Comparison of ENCODE assay signal across 12 cellular contexts in the genomic region with DNA sequence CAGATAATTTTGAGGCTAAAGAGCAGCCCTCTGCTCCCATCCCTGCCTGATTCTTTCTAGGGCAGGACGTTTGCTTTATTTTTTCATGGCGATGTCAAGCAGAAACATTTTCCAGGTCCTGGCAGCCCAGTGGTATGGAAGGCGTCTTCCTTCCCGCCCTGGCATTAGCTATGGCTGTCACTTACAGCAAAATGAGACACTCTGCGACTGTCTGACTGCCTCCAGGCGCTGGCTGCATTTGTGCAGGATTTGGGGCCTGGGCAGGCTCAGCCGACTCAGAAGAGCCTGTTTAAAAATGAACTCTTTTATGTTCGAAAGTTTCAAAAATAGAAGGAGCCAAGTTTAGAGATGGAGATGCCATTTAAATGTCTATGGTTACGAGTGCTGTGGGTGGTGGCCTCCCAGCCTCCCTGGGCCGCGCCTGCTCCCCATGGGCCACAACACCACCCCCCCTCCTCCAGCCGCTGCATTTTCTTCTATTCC. TPM values are rescaled to one million over a fixed set of nuclear protein-coding genes. Genes with fewer than 3 reads are reported as not detected.
DNase-seq lines count a peak whose midpoint lies in the region; ATAC-seq and TF ChIP-seq lines count a peak whose summit lies in the region.
"Had no signal": no experiment of that assay in that cellular context is flagged by ENCODE, and none has a peak within 500 bp of the region (broad histone marks: within the 10 kb centered on the region; RNA-seq: fewer than 3 reads in every experiment).

No MANE protein-coding gene starts in this region.

- H3K27ac Mint-ChIP-seq in mesothelial cell of epicardium = peak overlapping the region; percentile 99
- H3K27ac Mint-ChIP-seq in activated naive CD8-positive, alpha-beta T cell treated with anti-CD3 and anti-CD28 coated beads for 36 hours = no peak overlapping the region
- H3K27ac Mint-ChIP-seq in activated T-helper 1 cell treated with anti-CD3 and anti-CD28 coated beads, Interleukin-12 subunit alpha, Interleukin-12 subunit beta, Interleukin-2, Interleukin-4 antibody, amounts not matched to agents 30 ng/mL and 10 ng/mL and 1 ng/mL, durations not matched to agents 14 hours and 24 hours and 36 hours = no peak overlapping the region
- H3K27ac Mint-ChIP-seq: T-helper 1 cell treated with Interleukin-12 subunit alpha and Interleukin-12 subunit beta and Interleukin-4 antibody, amounts not matched to agents 30 μg/mL and 1 μg/mL, for 36 hours had no signal

- peaks cover 80% of the 10 kb centered on the region for H3K4me1 Mint-ChIP-seq in mesothelial cell of epicardium
- H3K4me1 Mint-ChIP-seq in activated naive CD8-positive, alpha-beta T cell treated with anti-CD3 and anti-CD28 coated beads for 36 hours = no peaks in the 10 kb centered on the region
- no peaks in the 10 kb centered on the region for H3K4me1 Mint-ChIP-seq in activated T-helper 1 cell treated with anti-CD3 and anti-CD28 coated beads, Interleukin-12 subunit alpha, Interleukin-12 subunit beta, Interleukin-2, Interleukin-4 antibody, amounts not matched to agents 30 ng/mL and 10 ng/mL and 1 ng/mL, durations not matched to agents 14 hours and 24 hours and 36 hours (ENCODE audit: low read depth)

- H3K9me3 ChIP-seq in OCI-LY3 (ENCODE audit: insufficient read depth, low read length) = no peaks in the 10 kb centered on the region

- intact Hi-C loops in activated T-helper 1 cell treated with anti-CD3 and anti-CD28 coated beads, Interleukin-12 subunit alpha, Interleukin-12 subunit beta, Interleukin-2, Interleukin-4 antibody, amounts not matched to agents 30 ng/mL and 10 ng/mL and 1 ng/mL, durations not matched to agents 14 hours and 24 hours and 36 hours (cut with micrococcal nuclease) = no loop called here

- H3K4me3 Mint-ChIP-seq in mesothelial cell of epicardium = peak overlapping the region; percentile 70
- no peak overlapping the region for H3K4me3 Mint-ChIP-seq in activated naive CD8-positive, alpha-beta T cell treated with anti-CD3 and anti-CD28 coated beads for 36 hours
- H3K4me3 Mint-ChIP-seq in activated T-helper 1 cell treated with anti-CD3 and anti-CD28 coated beads, Interleukin-12 subunit alpha, Interleukin-12 subunit beta, Interleukin-2, Interleukin-4 antibody, amounts not matched to agents 30 ng/mL and 10 ng/mL and 1 ng/mL, durations not matched to agents 14 hours and 24 hours and 36 hours = no peak overlapping the region
- H3K4me3 Mint-ChIP-seq: T-helper 1 cell treated with Interleukin-12 subunit alpha and Interleukin-12 subunit beta and Interleukin-4 antibody, amounts not matched to agents 30 μg/mL and 1 μg/mL, for 36 hours had no signal

- TF ChIP-seq CTCF in OCI-LY3 (IDR thresholded peaks at IDR 0.05; ENCODE audit: low read depth, low read length) (no peak), coronary artery (IDR thresholded peaks at IDR 0.05) (no peak), mesothelial cell of epicardium (IDR thresholded peaks at IDR 0.05; ENCODE audit: unreplicated experiment) (no peak)

- H3K27me3 ChIP-seq in OCI-LY3 (ENCODE audit: low read depth, low read length) = no peaks in the 10 kb centered on the region

- H3K27me3 Mint-ChIP-seq in mesothelial cell of epicardium (ENCODE audit: low read depth) = no peaks in the 10 kb centered on the region
- peaks cover 3% of the 10 kb centered on the region for H3K27me3 Mint-ChIP-seq in activated naive CD8-positive, alpha-beta T cell treated with anti-CD3 and anti-CD28 coated beads for 36 hours
- no peaks in the 10 kb centered on the region for H3K27me3 Mint-ChIP-seq in activated T-helper 1 cell treated with anti-CD3 and anti-CD28 coated beads, Interleukin-12 subunit alpha, Interleukin-12 subunit beta, Interleukin-2, Interleukin-4 antibody, amounts not matched to agents 30 ng/mL and 10 ng/mL and 1 ng/mL, durations not matched to agents 14 hours and 24 hours and 36 hours (ENCODE audit: insufficient read depth)

- H3K4me2 ChIP-seq in OCI-LY3 (ENCODE audit: low read length) = peak overlapping the region; percentile 15; the same call in 1 of the 2 replicates

- no peaks in the 10 kb centered on the region for H3K9me3 Mint-ChIP-seq in mesothelial cell of epicardium
- no peaks in the 10 kb centered on the region for H3K9me3 Mint-ChIP-seq in activated naive CD8-positive, alpha-beta T cell treated with anti-CD3 and anti-CD28 coated beads for 36 hours
- H3K9me3 Mint-ChIP-seq in activated T-helper 1 cell treated with anti-CD3 and anti-CD28 coated beads, Interleukin-12 subunit alpha, Interleukin-12 subunit beta, Interleukin-2, Interleukin-4 antibody, amounts not matched to agents 30 ng/mL and 10 ng/mL and 1 ng/mL, durations not matched to agents 14 hours and 24 hours and 36 hours = no peaks in the 10 kb centered on the region
- H3K9me3 Mint-ChIP-seq: T-helper 1 cell treated with Interleukin-12 subunit alpha and Interleukin-12 subunit beta and Interleukin-4 antibody, amounts not matched to agents 30 μg/mL and 1 μg/mL, for 36 hours had no signal

- no peaks in the 10 kb centered on the region for H3K36me3 ChIP-seq in OCI-LY3 (replicated peaks; ENCODE audit: low read depth, low read length)

- H3K79me2 ChIP-seq in OCI-LY3 (ENCODE audit: low read length) = no peaks in the 10 kb centered on the region

- H2AFZ ChIP-seq in OCI-LY3 (ENCODE audit: low read depth, low read length) = no peak overlapping the region

- H3K27ac ChIP-seq in OCI-LY3 (ENCODE audit: low read length) (no peak overlapping the region), coronary artery (peak overlapping the region; percentile 86 to 91), temporal lobe (ENCODE audit: low read depth, low read length) (peak overlapping the region; percentile 44)

- DNase-seq in coronary artery (ENCODE audit: low spot score) = no peak
- no peak for DNase-seq in mesothelial cell of epicardium (ENCODE audit: low spot score in 2 of 2, unreplicated experiment in 2 of 2)
- DNase-seq in NCI-H146 treated with DMSO at 0.1 percent for 48 hours (lab: John Stamatoyannopoulos, UW; ENCODE audit: unreplicated experiment) = no peak
- no peak for DNase-seq in activated naive CD8-positive, alpha-beta T cell treated with anti-CD3 and anti-CD28 coated beads for 36 hours
- DNase-seq in activated T-helper 1 cell treated with anti-CD3 and anti-CD28 coated beads, Interleukin-12 subunit alpha, Interleukin-12 subunit beta, Interleukin-2, Interleukin-4 antibody, amounts not matched to agents 30 ng/mL and 10 ng/mL and 1 ng/mL, durations not matched to agents 14 hours and 24 hours and 36 hours (ENCODE audit: low spot score) = no peak
- DNase-seq: activated CD4-positive, alpha-beta T cell treated with anti-CD3 and anti-CD28 coated beads, Interleukin-2, amount 50 U/mL, for 4 hours; activated effector memory CD4-positive, alpha-beta T cell treated with anti-CD3 and anti-CD28 coated beads, Interleukin-2, amount 50 U/mL, for 16 hours; mesendoderm had no signal

- ATAC-seq in GM21367 (IDR thresholded peaks at IDR 0.05; ENCODE audit: unreplicated experiment) = no peak

- no peaks in the 10 kb centered on the region for H3K36me3 Mint-ChIP-seq in mesothelial cell of epicardium
- H3K36me3 Mint-ChIP-seq in activated naive CD8-positive, alpha-beta T cell treated with anti-CD3 and anti-CD28 coated beads for 36 hours = no peaks in the 10 kb centered on the region
- no peaks in the 10 kb centered on the region for H3K36me3 Mint-ChIP-seq in activated T-helper 1 cell treated with anti-CD3 and anti-CD28 coated beads, Interleukin-12 subunit alpha, Interleukin-12 subunit beta, Interleukin-2, Interleukin-4 antibody, amounts not matched to agents 30 ng/mL and 10 ng/mL and 1 ng/mL, durations not matched to agents 14 hours and 24 hours and 36 hours (ENCODE audit: low read depth)

- no peak overlapping the region for H3K9ac ChIP-seq in OCI-LY3 (ENCODE audit: low read length)

- H4K20me1 ChIP-seq in OCI-LY3 (ENCODE audit: insufficient read depth, low read length) = no peaks in the 10 kb centered on the region

- H3K4me3 ChIP-seq in OCI-LY3 (ENCODE audit: low read length) (no peak overlapping the region), coronary artery (peak overlapping the region; percentile 35)

- H3K4me1 ChIP-seq in OCI-LY3 (ENCODE audit: low read length) = peaks cover 9% of the 10 kb centered on the region; the same call in 1 of the 2 replicates

RNA-seq across cellular contexts. Expression of a gene that starts 54.8 kb away (rescaled TPM):
- total RNA-seq in mesothelial cell of epicardium = 427 to 461 TPM (median 452 TPM) in 3 replicates
- 7.4 TPM for total RNA-seq in temporal lobe
- under 1 TPM; 0.12 to 0.52 TPM for total RNA-seq in activated naive CD8-positive, alpha-beta T cell treated with anti-CD3 and anti-CD28 coated beads for 36 hours
- 4.1 and 5.8 TPM in 2 replicates for total RNA-seq in activated T-helper 1 cell treated with anti-CD3 and anti-CD28 coated beads, Interleukin-12 subunit alpha, Interleukin-12 subunit beta, Interleukin-2, Interleukin-4 antibody, amounts not matched to agents 30 ng/mL and 10 ng/mL and 1 ng/mL, durations not matched to agents 14 hours and 24 hours and 36 hours

Comparison
In these comparisons a context has a peak if more than half of its experiments do, and no peak if none do; other contexts are left out.
1. RNA of a gene that starts 54.8 kb away (total RNA-seq): 427 to 461 TPM in mesothelial cell of epicardium; 7.4 TPM in temporal lobe (single experiment), 4.1 to 5.8 TPM in activated T-helper 1 cell treated with anti-CD3 and anti-CD28 coated beads, Interleukin-12 subunit alpha, Interleukin-12 subunit beta, Interleukin-2, Interleukin-4 antibody, amounts not matched to agents 30 ng/mL and 10 ng/mL and 1 ng/mL, durations not matched to agents 14 hours and 24 hours and 36 hours and 0.12 to 0.52 TPM in activated naive CD8-positive, alpha-beta T cell treated with anti-CD3 and anti-CD28 coated beads for 36 hours; every median in the first group is over 10 times any median in the second.